9 cellular contexts compared by ENCODE assay signal in the genomic region with DNA sequence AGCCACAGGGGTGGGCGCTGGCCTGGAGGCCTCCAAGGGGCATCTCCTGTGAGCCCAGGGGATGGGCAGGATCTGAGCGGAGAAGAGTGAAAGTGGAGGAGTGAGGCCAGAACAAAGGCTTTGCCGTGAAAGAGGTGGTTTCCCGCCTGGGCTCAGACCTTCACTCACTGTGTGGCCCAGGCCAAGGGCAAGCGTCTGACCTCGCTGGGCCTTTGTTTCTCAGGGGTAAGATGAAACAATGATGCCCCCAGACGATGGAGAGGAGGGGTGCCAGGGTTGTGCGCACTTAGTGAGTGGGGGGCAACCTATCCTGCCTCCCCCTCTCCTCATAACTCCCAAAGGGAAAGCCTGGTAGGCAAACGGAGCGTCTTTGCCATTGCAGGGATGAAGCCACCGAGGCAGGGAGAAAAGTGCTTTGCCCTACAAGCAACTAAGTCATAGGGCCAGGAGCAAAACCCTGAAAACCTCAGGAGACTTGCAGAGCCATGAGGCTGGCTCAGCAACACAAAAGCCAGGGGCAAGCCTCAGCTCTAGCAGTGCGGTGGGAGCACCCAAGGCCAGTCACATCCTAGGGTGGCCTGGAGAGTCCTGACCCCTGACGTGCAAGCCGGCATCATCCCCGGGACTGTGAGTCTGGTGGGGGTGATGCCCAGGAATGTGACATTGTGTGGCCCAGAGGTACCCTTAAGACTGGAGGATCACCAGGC. TPM values are rescaled to one million over a fixed set of nuclear protein-coding genes. Genes with fewer than 3 reads are reported as not detected.
DNase-seq lines count a peak whose midpoint lies in the region; ATAC-seq and TF ChIP-seq lines count a peak whose summit lies in the region.
"Had no signal": no experiment of that assay in that cellular context is flagged by ENCODE, and none has a peak within 500 bp of the region (broad histone marks: within the 10 kb centered on the region; RNA-seq: fewer than 3 reads in every experiment).

No MANE protein-coding gene starts in this region.

- ATAC-seq in DND-41 (ENCODE audit: insufficient read depth, low read depth) (no peak), HG03175 (IDR thresholded peaks at IDR 0.05; ENCODE audit: unreplicated experiment) (no peak)

- peaks cover 6% of the 10 kb centered on the region for H3K36me3 ChIP-seq in DND-41 (ENCODE audit: insufficient read depth, low read length)

- peaks cover 62% of the 10 kb centered on the region for H3K79me2 ChIP-seq in DND-41 (ENCODE audit: insufficient read depth, low read length)

- DNase-seq in DND-41 (peak; percentile 41), SK-N-DZ (ENCODE audit: low spot score) (peak; percentile 44), fibroblast of the aortic adventitia (ENCODE audit: low read depth) (no peak), retinal pigment epithelial cell (ENCODE audit: low read depth) (no peak), HPDE6-E6E7 (ENCODE audit: extremely low spot score) (no peak), NCI-H2107 (lab: John Stamatoyannopoulos, UW) (no peak)
- no peak for DNase-seq in NK-92 treated with Interleukin-12 subunit alpha and Interleukin-12 subunit beta, amount 100 ng/mL, for 24 hours (lab: John Stamatoyannopoulos, UW)

- H3K9me3 ChIP-seq in DND-41 (ENCODE audit: insufficient read depth, low read length, severe bottlenecking) = no peaks in the 10 kb centered on the region

- H3K4me2 ChIP-seq in DND-41 (ENCODE audit: insufficient read depth, low read length) = peak overlapping the region; percentile 80

- no peaks in the 10 kb centered on the region for H3K27me3 ChIP-seq in DND-41 (ENCODE audit: insufficient read depth, low read length, poor library complexity)

- peak overlapping the region; percentile 78 for H3K27ac ChIP-seq in DND-41 (ENCODE audit: low read length)

- peaks cover 55% of the 10 kb centered on the region for H3K4me1 ChIP-seq in DND-41 (ENCODE audit: insufficient read depth, low read length)

- H4K20me1 ChIP-seq in DND-41 (ENCODE audit: insufficient read depth, low read length) = peaks cover 25% of the 10 kb centered on the region

- TF ChIP-seq CTCF in DND-41 (IDR thresholded peaks at IDR 0.05; ENCODE audit: borderline replicate concordance, extremely low read depth, low read length, poor library complexity, severe bottlenecking) (no peak), fibroblast of the aortic adventitia (IDR thresholded peaks at IDR 0.05; ENCODE audit: insufficient read depth, low read length) (no peak), retinal pigment epithelial cell (conservative IDR thresholded peaks at IDR 0.05; ENCODE audit: low read depth, low read length) (no peak)

- peak overlapping the region; percentile 7 to 62; a peak in 3 of 4 replicates for H3K4me3 ChIP-seq in DND-41 (ENCODE audit: low read depth in 1 of 2, low read length in 2 of 2)
- peak overlapping the region; percentile 56 for H3K4me3 ChIP-seq in fibroblast of the aortic adventitia (ENCODE audit: low read depth, low read length)
- peak overlapping the region; percentile 35 for H3K4me3 ChIP-seq in retinal pigment epithelial cell (ENCODE audit: low read length)

- H3K9ac ChIP-seq in DND-41 (ENCODE audit: low read depth, low read length) = peak overlapping the region; percentile 73

- peak overlapping the region; percentile 56 for H2AFZ ChIP-seq in DND-41 (ENCODE audit: low read depth, low read length)

RNA-seq across cellular contexts. Expression of a gene that starts 0.9 kb away (rescaled TPM):
- polyA plus RNA-seq in SK-N-DZ (2014; cell fraction: cytosol; rRNA removed) = 328 and 395 TPM in 2 replicates
- 365 and 369 TPM in 2 replicates for polyA plus RNA-seq in SK-N-DZ (2014; cell fraction: nucleus; rRNA removed)
- total RNA-seq in fibroblast of the aortic adventitia (ENCODE audit: low replicate concordance) = 9.3 and 12.1 TPM in 2 replicates

RNA-seq across cellular contexts. Expression of a gene that starts 4.0 kb away (rescaled TPM):
- 18.3 and 19.3 TPM in 2 replicates for polyA plus RNA-seq in SK-N-DZ (2014; cell fraction: cytosol; rRNA removed)
- polyA plus RNA-seq in SK-N-DZ (2014; cell fraction: nucleus; rRNA removed) = 124 and 166 TPM in 2 replicates
- 17.3 and 23.4 TPM in 2 replicates for total RNA-seq in fibroblast of the aortic adventitia (ENCODE audit: low replicate concordance)

RNA-seq across cellular contexts. Expression of a gene that starts 27.2 kb away (rescaled TPM):
- 21.0 and 24.1 TPM in 2 replicates for polyA plus RNA-seq in SK-N-DZ (2014; cell fraction: cytosol; rRNA removed)
- 27.4 and 33.7 TPM in 2 replicates for polyA plus RNA-seq in SK-N-DZ (2014; cell fraction: nucleus; rRNA removed)
- 3.4 and 7.4 TPM in 2 replicates for total RNA-seq in fibroblast of the aortic adventitia (ENCODE audit: low replicate concordance)

RNA-seq across cellular contexts. Expression of a gene that starts 42.3 kb away (rescaled TPM):
- 0.69 and 1.8 TPM in 2 replicates for polyA plus RNA-seq in SK-N-DZ (2014; cell fraction: cytosol; rRNA removed)
- 2.0 and 15.0 TPM in 2 replicates for polyA plus RNA-seq in SK-N-DZ (2014; cell fraction: nucleus; rRNA removed)
- total RNA-seq in fibroblast of the aortic adventitia (ENCODE audit: low replicate concordance) = 0.36 TPM in 1 of 2 replicates, not detected in the other
- total RNA-seq: activated naive CD4-positive, alpha-beta T cell treated with anti-CD3 and anti-CD28 coated beads, Interleukin-2, amount 50 U/mL, for 72 hours had no signal

RNA-seq across cellular contexts. Expression of a gene that starts 53.6 kb away (rescaled TPM):
- polyA plus RNA-seq in SK-N-DZ (2014; cell fraction: cytosol; rRNA removed) = 72.1 and 74.1 TPM in 2 replicates
- 137 and 172 TPM in 2 replicates for polyA plus RNA-seq in SK-N-DZ (2014; cell fraction: nucleus; rRNA removed)
- total RNA-seq in fibroblast of the aortic adventitia (ENCODE audit: low replicate concordance) = 25.7 and 30.6 TPM in 2 replicates

Comparison
In these comparisons a context has a peak if more than half of its experiments do, and no peak if none do; other contexts are left out.
1. DNase-seq: peak in DND-41 (single experiment) and SK-N-DZ (single experiment); none in fibroblast of the aortic adventitia (single experiment), retinal pigment epithelial cell (single experiment), HPDE6-E6E7 (single experiment), NK-92 treated with Interleukin-12 subunit alpha and Interleukin-12 subunit beta, amount 100 ng/mL, for 24 hours (single experiment) and NCI-H2107 (single experiment).
2. Peak in every context shown above with its lines, with median percentiles within 50 percentile points of each other: H3K4me3 ChIP-seq.